In genomic region chr1:19197849-19198248, GRCh38 we compare ENCODE assay signal across 17 cellular contexts.
"Had no signal": no experiment of that assay in that cellular context is flagged by ENCODE, and none has a peak within 500 bp of the region (broad histone marks: within the 10 kb centered on the region; RNA-seq: fewer than 3 reads in every experiment).

No MANE protein-coding gene starts in this region.

- DNase-seq: Karpas-422, KG1, MM.1S, NCI-H1092 treated with DMSO at 0.1 percent for 48 hours, NCI-H1436, NCI-H187, NCI-H2029, NCI-H2081 treated with DMSO at 0.1 percent for 48 hours, NCI-H2171, NCI-H226, NCI-H446, NCI-H510A, NCI-H524 treated with DMSO at 0.1 percent for 48 hours, NCI-H69, NCI-H774, RPMI8226, SHP77 had no signal
